Comparison of ENCODE assay signal across 10 cellular contexts in genomic region chr2:68156419-68156818, GRCh38. TPM values are rescaled to one million over a fixed set of nuclear protein-coding genes. Genes with fewer than 3 reads are reported as not detected.
A peak's percentile ranks its signal among the peaks of the same experiment; 100 is the strongest.
DNase-seq lines count a peak whose midpoint lies in the region; ATAC-seq, FAIRE-seq and TF ChIP-seq lines count a peak whose summit lies in the region.
"Had no signal": no experiment of that assay in that cellular context is flagged by ENCODE, and none has a peak within 500 bp of the region (broad histone marks: within the 10 kb centered on the region; RNA-seq: fewer than 3 reads in every experiment).

No MANE protein-coding gene starts in this region.

- H2BK12ac ChIP-seq in mesenchymal stem cell (ENCODE audit: low read length in 2 of 2), result no peak overlapping the region

- H3K27ac ChIP-seq in heart left ventricle, result peak overlapping the region in 10 of 12 donors; percentile 88 to 98 (median 94)
- no peak overlapping the region; the same call in 1 of the 3 replicates for H3K27ac ChIP-seq in K562 (ENCODE audit: extremely low read depth, low read depth, low read length)
- no peak overlapping the region for H3K27ac ChIP-seq in mesenchymal stem cell (ENCODE audit: low read length, poor library complexity, severe bottlenecking)
- peak overlapping the region; percentile 89 to 97 for H3K27ac ChIP-seq in uterus

- TF ChIP-seq CTCF in heart left ventricle (IDR thresholded peaks at IDR 0.05), result no peak
- no peak for TF ChIP-seq CTCF in K562 (IDR thresholded peaks at IDR 0.05 in 2 of 3, conservative IDR thresholded peaks at IDR 0.05 in 1 of 3; ENCODE audit: insufficient read depth in 2 of 3, low read depth in 1 of 3, low read length in 3 of 3)
- TF ChIP-seq CTCF in uterus (IDR thresholded peaks at IDR 0.05), result no peak

- FAIRE-seq in K562 (lab: Jason Lieb, UNC), result no peak
- FAIRE-seq: endometrium had no signal

- H3K36me3 ChIP-seq in heart left ventricle (peaks cover 0 to 16% (median 13%) of the 10 kb centered on the region in 9 donors), K562 (ENCODE audit: control insufficient read depth, insufficient read depth, low read length) (peaks cover 24% of the 10 kb centered on the region), mesenchymal stem cell (ENCODE audit: control insufficient read depth in 1 of 2, insufficient read depth in 2 of 2, low read depth in 1 of 2, low read length in 2 of 2) (peaks cover 0 to 17% of the 10 kb centered on the region in 2 experiments), uterus (no peaks in the 10 kb centered on the region)

- H3K14ac ChIP-seq in mesenchymal stem cell (ENCODE audit: low read length in 2 of 2), result no peak overlapping the region

- TF ChIP-seq RAD21 in K562 (CRISPR knock-in tag; conservative IDR thresholded peaks at IDR 0.05 in 1 of 2, IDR thresholded peaks at IDR 0.05 in 1 of 2), result 0 out of 4 replicates have a peak, but pooled peaks of 1 of the 2 experiments have one; percentile 2

- no peak overlapping the region for H2BK5ac ChIP-seq in mesenchymal stem cell (ENCODE audit: low read depth, low read length, poor library complexity, severe bottlenecking)

- H2BK15ac ChIP-seq in mesenchymal stem cell (ENCODE audit: low read depth, poor library complexity, severe bottlenecking), result no peak overlapping the region

- DNase-seq in heart left ventricle (no peak), left cardiac atrium (no peak), K562 (ENCODE audit: extremely low read depth in 1 of 4, low spot score in 3 of 4) (no peak), mesenchymal stem cell (peak; percentile 7), uterus (no peak), NOMO-1 treated with dmso at 0.1 percent for 144 hours (lab: John Stamatoyannopoulos, UW; ENCODE audit: unreplicated experiment) (no peak)
- DNase-seq: KBM-7 had no signal

- H3K18ac ChIP-seq in mesenchymal stem cell (ENCODE audit: low read depth in 1 of 2, low read length in 2 of 2), result no peak overlapping the region

- H3K23ac ChIP-seq in mesenchymal stem cell (ENCODE audit: low read length in 2 of 2), result no peak overlapping the region

- H2AFZ ChIP-seq in K562 (ENCODE audit: low read depth, low read length), result peak overlapping the region; percentile 97
- no peak overlapping the region for H2AFZ ChIP-seq in mesenchymal stem cell (ENCODE audit: low read depth, low read length)

- peaks cover 24% of the 10 kb centered on the region for H3K79me1 ChIP-seq in mesenchymal stem cell (replicated peaks; ENCODE audit: low read length, poor library complexity, severe bottlenecking)

- peak overlapping the region; percentile 95 for H3K4me2 ChIP-seq in K562 (ENCODE audit: insufficient read depth, low read length)
- peak overlapping the region; percentile 65 for H3K4me2 ChIP-seq in mesenchymal stem cell (ENCODE audit: low read length, poor library complexity, severe bottlenecking)

- CTCF ChIA-PET in K562 (lab: Yijun Ruan, JAX; ENCODE audit: low intra/inter-chr PET ratio), result no interaction called here

- H2BK120ac ChIP-seq in mesenchymal stem cell (ENCODE audit: low read depth, low read length), result no peak overlapping the region

- in situ Hi-C loops in K562 (cut with MboI), result no loop called here

- no peak for TF ChIP-seq POLR2A in heart left ventricle (IDR thresholded peaks at IDR 0.05)
- no peak for TF ChIP-seq POLR2A in K562 (conservative IDR thresholded peaks at IDR 0.05)
- no peak for TF ChIP-seq POLR2A in uterus (IDR thresholded peaks at IDR 0.05)

- POLR2A ChIA-PET in K562 (lab: Yijun Ruan, JAX), result interaction anchor here (0.5 to 2.2 kb wide), 4 partner anchors 9 to 284 kb away, joined by 3 to 6 read pairs (median 4); partner anchors contain the start of gene C1D

- 8 to 14% (median 11%) methylated on average over 3 of the region's 3 CpGs for WGBS in heart left ventricle, 4 donors
- WGBS in K562 (ENCODE audit: insufficient coverage, low coverage, missing lambda C conversion rate), result 0% methylated on average over 3 of the region's 3 CpGs
- 55% methylated on average over 1 of the region's 3 CpGs for WGBS in mesenchymal stem cell

- H3K4me1 ChIP-seq in heart left ventricle (peaks cover 0 to 56% (median 40%) of the 10 kb centered on the region in 12 donors), K562 (replicated peaks in 1 of 2; ENCODE audit: control insufficient read depth in 2 of 2, insufficient read depth in 2 of 2, low read length in 2 of 2) (peaks cover 4 to 13% of the 10 kb centered on the region in 2 experiments; a peak in 2 of 5 replicates), mesenchymal stem cell (ENCODE audit: control insufficient read depth, insufficient read depth, low read depth, low read length) (peaks cover 1% of the 10 kb centered on the region), uterus (peaks cover 0 to 10% of the 10 kb centered on the region in 2 donors)

- no peak overlapping the region for H2AK5ac ChIP-seq in mesenchymal stem cell (ENCODE audit: low read length, severe bottlenecking)

- H3K9ac ChIP-seq in K562 (ENCODE audit: insufficient read depth in 1 of 2, low read depth in 2 of 2, low read length in 2 of 2) (peak overlapping the region in 1 of 2 experiments; percentile 93; a peak in 2 of 4 replicates), mesenchymal stem cell (ENCODE audit: low read length) (peak overlapping the region; percentile 96)

- H3K9me1 ChIP-seq in K562 (ENCODE audit: control insufficient read depth, insufficient read depth, low read length), result no peaks in the 10 kb centered on the region

- no TSS peak for BruUV-seq in K562 (replicated peaks; lab: Mats Ljungman, UMichigan)

- no peaks in the 10 kb centered on the region for H3K27me3 ChIP-seq in heart left ventricle
- no peaks in the 10 kb centered on the region for H3K27me3 ChIP-seq in K562 (ENCODE audit: control insufficient read depth in 2 of 2, insufficient read depth in 2 of 2, low read length in 2 of 2)
- no peaks in the 10 kb centered on the region for H3K27me3 ChIP-seq in mesenchymal stem cell (ENCODE audit: control insufficient read depth in 1 of 2, insufficient read depth in 1 of 2, low read length in 2 of 2)
- no peaks in the 10 kb centered on the region for H3K27me3 ChIP-seq in uterus

- H3K9me3 ChIP-seq in heart left ventricle (no peaks in the 10 kb centered on the region), K562 (replicated peaks; ENCODE audit: control insufficient read depth, insufficient read depth, low read depth, low read length) (no peaks in the 10 kb centered on the region; the same call in 1 of the 2 replicates), mesenchymal stem cell (ENCODE audit: control insufficient read depth, low read length) (no peaks in the 10 kb centered on the region), uterus (no peaks in the 10 kb centered on the region)

- peaks cover 56% of the 10 kb centered on the region for H3K79me2 ChIP-seq in K562 (ENCODE audit: control insufficient read depth, insufficient read depth, low read length)

- H3K4me3 ChIP-seq in heart left ventricle, result peak overlapping the region; percentile 61 to 97 (median 86)
- H3K4me3 ChIP-seq in K562, result peak overlapping the region; percentile 71
- peak overlapping the region in 1 of 2 experiments; percentile 94 for H3K4me3 ChIP-seq in mesenchymal stem cell (ENCODE audit: insufficient read depth in 1 of 2, low read depth in 1 of 2, low read length in 2 of 2)
- peak overlapping the region; percentile 91 for H3K4me3 ChIP-seq in uterus

- no peak overlapping the region for H3K4ac ChIP-seq in mesenchymal stem cell (ENCODE audit: low read depth in 1 of 2, low read length in 2 of 2)

- no peaks in the 10 kb centered on the region for H4K20me1 ChIP-seq in K562 (replicated peaks; ENCODE audit: control insufficient read depth, insufficient read depth, low read length)

- TF ChIP-seq EP300 in K562 (IDR thresholded peaks at IDR 0.05; ENCODE audit: low read length), result no peak

- no peak overlapping the region for H4K8ac ChIP-seq in mesenchymal stem cell (ENCODE audit: low read length)

- no peak overlapping the region for H4K91ac ChIP-seq in mesenchymal stem cell (ENCODE audit: low read length)

- intact Hi-C loops in heart left ventricle (cut with DNase I), result loop anchor here in 7 of 10 donors (2.0 to 10.0 kb wide), 4 partner anchors 94 to 98 kb away; partner anchors contain the start of genes PPP3R1 (in 5 of the 7) and C1D (in 1 of the 7)
- intact Hi-C loops in left cardiac atrium (cut with DNase I), result no loop called here
- intact Hi-C loops in K562 (cut with micrococcal nuclease), result loop anchor here (2.0 kb wide), 1 partner anchor 22 kb away; no protein-coding TSS in a partner anchor
- intact Hi-C loops in uterus (cut with DNase I; ENCODE audit: low total_unique reads), result no loop called here

- ATAC-seq in heart left ventricle, result no peak
- ATAC-seq in left cardiac atrium, result no peak
- no peak for ATAC-seq in K562
- no peak for ATAC-seq in GM18873 (IDR thresholded peaks at IDR 0.05; ENCODE audit: low FRiP score, unreplicated experiment)
- no peak for ATAC-seq in HG03439 (IDR thresholded peaks at IDR 0.05; ENCODE audit: unreplicated experiment)

TF ChIP-seq in K562, 482 proteins besides CTCF, POLR2A, EP300 and RAD21 (continues in another document):
- TF ChIP-seq ZBTB7A (IDR thresholded peaks at IDR 0.05; ENCODE audit: borderline replicate concordance, control insufficient read depth, low read depth, low read length), result no peak
- peak; percentile 13; the same call in 1 of the 2 replicates for TF ChIP-seq MTA2 (IDR thresholded peaks at IDR 0.05; ENCODE audit: low read depth)

RNA-seq across cellular contexts. Expression of gene PNO1, which starts 1.3 kb away (rescaled TPM):
- total RNA-seq in heart left ventricle, result 10 to 100 TPM in 3 of 9 donors, 1 to 10 TPM in 6; 6.6 to 11.3 (median 8.8) TPM
- 10 to 100 TPM in 1 of 2 donors, 1 to 10 TPM in 1; 4.5 to 20.1 TPM for polyA plus RNA-seq in heart left ventricle
- 10 to 100 TPM in 1 of 2 donors, 1 to 10 TPM in 1; 7.5 to 15.6 TPM for total RNA-seq in left cardiac atrium
- total RNA-seq in K562 (2011; cell fraction: chromatin; rRNA removed; ENCODE audit: low replicate concordance), result 7.1 and 12.9 TPM in 2 replicates
- 4.8 and 7.6 TPM in 2 replicates for total RNA-seq in K562 (2011; cell fraction: nucleolus; rRNA removed)
- 7.8 and 12.1 TPM in 2 replicates for total RNA-seq in K562 (2011; cell fraction: nucleoplasm; rRNA removed)
- total RNA-seq in K562 (2014; rRNA removed), result 81.7 and 90.2 TPM in 2 replicates
- 41.1 and 43.8 TPM in 2 replicates for total RNA-seq in K562 (2014; rRNA removed; fragmentation: Illumina TruSeq; extraction: Trizol)
- total RNA-seq in K562 (2015; rRNA removed; fragmentation: Illumina TruSeq; extraction: Trizol), result 42.8 and 43.8 TPM in 2 replicates
- total RNA-seq in K562 (2021), result 32.5 and 33.3 TPM in 2 replicates
- 14.4 and 33.7 TPM in 2 replicates for polyA plus RNA-seq in K562 (2011; rRNA removed)
- polyA plus RNA-seq in K562 (2011; cell fraction: cytosol; rRNA removed), result 10.8 and 16.5 TPM in 2 replicates
- 4.6 and 6.9 TPM in 2 replicates for polyA plus RNA-seq in K562 (2011; cell fraction: nucleus; rRNA removed)
- 19.4 and 32.3 TPM in 2 replicates for polyA plus RNA-seq in K562 (2012)
- polyA plus RNA-seq in K562 (2014; fragmentation: Illumina TruSeq; extraction: Trizol), result 48.5 and 53.1 TPM in 2 replicates
- 10 to 100 TPM; 11.8 to 18.6 TPM for polyA plus RNA-seq in K562 (2014; fragmentation: Nextera tagmentation; extraction: Ambion mirVana)
- 53.9 and 62.5 TPM in 2 replicates for polyA plus RNA-seq in K562 (2014; rRNA removed)
- polyA minus RNA-seq in K562 (2011; rRNA and poly(A)+ RNA removed), result 7.1 and 14.0 TPM in 2 replicates
- 3.2 and 9.5 TPM in 2 replicates for polyA minus RNA-seq in K562 (2011; cell fraction: cytosol; rRNA and poly(A)+ RNA removed)
- polyA minus RNA-seq in K562 (2011; cell fraction: nucleus; rRNA and poly(A)+ RNA removed), result 2.4 and 2.8 TPM in 2 replicates
- polyA plus RNA-seq in mesenchymal stem cell (2013, experiment 1 of 2), result 15.0 TPM
- 13.8 TPM for polyA plus RNA-seq in mesenchymal stem cell (2013, experiment 2 of 2)
- total RNA-seq in uterus, result 10 to 100 TPM in 2 of 4 donors, 1 to 10 TPM in 2; 7.6 to 15.8 (median 12.2) TPM

Comparison
In these comparisons a context has a peak if more than half of its experiments do, and no peak if none do; other contexts are left out.
1. intact Hi-C loops: an anchor here in heart left ventricle (2.0 to 10.0 kb wide) and K562 (2.0 kb wide); none called in left cardiac atrium and uterus.
2. H3K27ac ChIP-seq: peak in heart left ventricle (10 of 12) and uterus (2 of 2); none in K562 (single experiment) and mesenchymal stem cell (single experiment).